19 cellular contexts compared by ENCODE assay signal in genomic region chr20:33419140-33419974, GRCh38. TPM values are rescaled to one million over a fixed set of nuclear protein-coding genes. Genes with fewer than 3 reads are reported as not detected.
DNase-seq lines count a peak whose midpoint lies in the region; ATAC-seq and TF ChIP-seq lines count a peak whose summit lies in the region.
"Had no signal": no experiment of that assay in that cellular context is flagged by ENCODE, and none has a peak within 500 bp of the region (broad histone marks: within the 10 kb centered on the region; RNA-seq: fewer than 3 reads in every experiment).

No MANE protein-coding gene starts in this region.

- peak; percentile 68 for DNase-seq in NCI-H524 treated with DMSO at 0.1 percent for 48 hours (lab: John Stamatoyannopoulos, UW)
- peak; percentile 20 to 84 for DNase-seq in cardiac fibroblast (ENCODE audit: low read depth in 2 of 2)
- peak; percentile 87 for DNase-seq in right atrium auricular region (ENCODE audit: low spot score)
- peak; percentile 93 for DNase-seq in testis
- DNase-seq in stimulated activated CD4-positive, alpha-beta T cell treated with anti-CD3 and anti-CD28 coated beads, Interleukin-4, amount 100 ng/mL, for 24 hours, result no peak
- DNase-seq in osteocyte (ENCODE audit: extremely low spot score, unreplicated experiment), result no peak
- DNase-seq: activated naive CD4-positive, alpha-beta T cell treated with Interleukin-2 at 50 U/mL for 16 hours; caudate nucleus; DND-41; islet precursor cell; midbrain; NCI-H1048; NCI-H345; stimulated activated naive CD8-positive, alpha-beta T cell treated with anti-CD3 and anti-CD28 coated beads, Interleukin-15, amount 100 ng/mL, for 72 hours; SW 1271; WERI-Rb-1 had no signal

- TF ChIP-seq POLR2A in testis (IDR thresholded peaks at IDR 0.05), result no peak

- H3K36me3 ChIP-seq in right atrium auricular region (peaks cover 13% of the 10 kb centered on the region), testis (ENCODE audit: low read depth, missing control alignments) (no peaks in the 10 kb centered on the region)
- H3K36me3 ChIP-seq: WERI-Rb-1 had no signal

- H3K4me3 ChIP-seq in cardiac fibroblast (replicated peaks in 1 of 2; ENCODE audit: low read depth in 2 of 2, low read length in 2 of 2) (no peak overlapping the region), right atrium auricular region (peak overlapping the region in 1 of 2 donors; percentile 7), testis (no peak overlapping the region)

- H3K27me3 ChIP-seq in right atrium auricular region (no peaks in the 10 kb centered on the region), testis (no peaks in the 10 kb centered on the region)

- intact Hi-C loops in testis (cut with DNase I; ENCODE audit: low total_unique reads), result no loop called here

- H3K36me3 Mint-ChIP-seq in osteocyte (ENCODE audit: unreplicated experiment), result no peaks in the 10 kb centered on the region

- H3K9me3 Mint-ChIP-seq in osteocyte (ENCODE audit: unreplicated experiment), result no peaks in the 10 kb centered on the region
- H3K9me3 Mint-ChIP-seq: stimulated activated naive CD8-positive, alpha-beta T cell treated with anti-CD3 and anti-CD28 coated beads, Interleukin-15, amount 100 ng/mL, for 72 hours had no signal

- no peak overlapping the region for H3K4me3 Mint-ChIP-seq in osteocyte (ENCODE audit: unreplicated experiment)
- H3K4me3 Mint-ChIP-seq: stimulated activated naive CD8-positive, alpha-beta T cell treated with anti-CD3 and anti-CD28 coated beads, Interleukin-15, amount 100 ng/mL, for 72 hours had no signal

- H3K27ac ChIP-seq in right atrium auricular region, result peak overlapping the region; percentile 88 to 92
- H3K27ac ChIP-seq in testis, result peak overlapping the region; percentile 40 to 71
- H3K27ac ChIP-seq: C4-2B, WERI-Rb-1 had no signal

- no peak for TF ChIP-seq CTCF in cardiac fibroblast (IDR thresholded peaks at IDR 0.05; ENCODE audit: low read depth, low read length)
- no peak for TF ChIP-seq CTCF in right atrium auricular region (IDR thresholded peaks at IDR 0.05)
- no peak for TF ChIP-seq CTCF in testis (IDR thresholded peaks at IDR 0.05)
- no peak for TF ChIP-seq CTCF in osteocyte (IDR thresholded peaks at IDR 0.05)

- H3K27me3 Mint-ChIP-seq in osteocyte (ENCODE audit: unreplicated experiment), result no peaks in the 10 kb centered on the region
- H3K27me3 Mint-ChIP-seq: stimulated activated naive CD8-positive, alpha-beta T cell treated with anti-CD3 and anti-CD28 coated beads, Interleukin-15, amount 100 ng/mL, for 72 hours had no signal

- ATAC-seq in HG02981 (IDR thresholded peaks at IDR 0.05; ENCODE audit: unreplicated experiment) (no peak), HG03457 (IDR thresholded peaks at IDR 0.05; ENCODE audit: unreplicated experiment) (no peak)
- ATAC-seq: stimulated activated naive CD8-positive, alpha-beta T cell treated with anti-CD3 and anti-CD28 coated beads, Interleukin-15, amount 100 ng/mL, for 72 hours had no signal

- no peaks in the 10 kb centered on the region for H3K9me3 ChIP-seq in right atrium auricular region
- H3K9me3 ChIP-seq in testis, result no peaks in the 10 kb centered on the region

- H3K4me1 ChIP-seq in right atrium auricular region (peaks cover 0 to 58% of the 10 kb centered on the region in 2 donors), testis (peaks cover 24% of the 10 kb centered on the region)

- 46 to 49% methylated on average over 7 of the region's 7 CpGs for WGBS in testis, 2 donors

- H3K27ac Mint-ChIP-seq in osteocyte (ENCODE audit: unreplicated experiment), result no peak overlapping the region
- H3K27ac Mint-ChIP-seq: stimulated activated naive CD8-positive, alpha-beta T cell treated with anti-CD3 and anti-CD28 coated beads, Interleukin-15, amount 100 ng/mL, for 72 hours had no signal

- H3K4me1 Mint-ChIP-seq in osteocyte (ENCODE audit: unreplicated experiment), result peaks cover 15% of the 10 kb centered on the region

RNA-seq across cellular contexts. Expression of gene CDK5RAP1, which starts 18.0 kb away (rescaled TPM):
- total RNA-seq in right atrium auricular region (10 to 100 TPM; 13.9 to 22.8 TPM), testis (10 to 100 TPM; 30.8 to 35.9 TPM), osteocyte (25.1 and 25.3 TPM in 2 replicates)
- polyA plus RNA-seq in testis (ENCODE audit: insufficient read depth, low read depth, low replicate concordance), result 36.6 TPM

RNA-seq across cellular contexts. Expression of gene SNTA1, which starts 24.2 kb away (rescaled TPM):
- 100 to 1,000 TPM; 183 to 295 TPM for total RNA-seq in right atrium auricular region
- 100 to 1,000 TPM in 1 of 2 donors, 10 to 100 TPM in 1; 96.8 to 135 TPM for total RNA-seq in testis
- polyA plus RNA-seq in testis (ENCODE audit: insufficient read depth, low read depth, low replicate concordance), result 28.0 TPM
- total RNA-seq in osteocyte, result 28.9 and 33.8 TPM in 2 replicates

Comparison
In these comparisons a context has a peak if more than half of its experiments do, and no peak if none do; other contexts are left out.
1. DNase-seq: peak in NCI-H524 treated with DMSO at 0.1 percent for 48 hours (single experiment), cardiac fibroblast (2 of 2), right atrium auricular region (single experiment) and testis (single experiment); none in stimulated activated CD4-positive, alpha-beta T cell treated with anti-CD3 and anti-CD28 coated beads, Interleukin-4, amount 100 ng/mL, for 24 hours (single experiment) and osteocyte (single experiment).